In the genomic region with DNA sequence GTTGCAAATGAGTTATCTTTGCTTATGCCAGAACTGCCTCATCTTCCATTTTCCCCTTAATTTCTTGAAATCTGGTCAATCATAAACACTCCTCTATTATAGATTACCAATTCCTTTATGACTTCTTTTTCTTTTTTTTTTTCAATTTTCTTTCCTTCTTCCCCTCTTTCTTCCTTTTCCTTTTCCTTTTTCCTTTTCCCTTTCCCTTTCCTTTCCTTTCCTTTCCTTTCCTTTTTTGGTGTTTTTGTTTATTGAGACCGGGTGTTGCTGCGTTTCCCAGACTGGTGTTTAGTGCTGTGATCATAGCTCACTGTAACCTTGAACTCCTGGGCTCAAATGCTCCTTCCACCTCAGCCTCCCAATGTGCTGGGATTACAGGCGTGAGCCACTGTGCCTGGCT, we compare ENCODE assay signal across 24 cellular contexts.
"Had no signal": no experiment of that assay in that cellular context is flagged by ENCODE, and none has a peak within 500 bp of the region (broad histone marks: within the 10 kb centered on the region; RNA-seq: fewer than 3 reads in every experiment).

No MANE protein-coding gene starts in this region.

- H3K27me3 Mint-ChIP-seq: dendritic cell treated with granulocyte-macrophage colony-stimulating factor and Interleukin-4, amounts not matched to agents 40 ng/mL and 50 ng/mL, for 4 days; effector memory CD8-positive, alpha-beta T cell; naive B cell had no signal

- H3K36me3 ChIP-seq: colonic mucosa, esophagus squamous epithelium, gastrocnemius medialis, heart right ventricle, left lung, lower lobe of right lung had no signal

- H3K4me1 Mint-ChIP-seq: mesothelial cell of epicardium, naive B cell had no signal

- H3K27ac ChIP-seq: colonic mucosa, epithelial cell of prostate, esophagus squamous epithelium, gastrocnemius medialis, heart right ventricle, left lung, lower lobe of right lung had no signal

- H3K9me3 ChIP-seq: colonic mucosa, esophagus squamous epithelium, gastrocnemius medialis, left lung, lower lobe of right lung, mucosa of descending colon had no signal

- H3K36me3 Mint-ChIP-seq: naive B cell had no signal

- H3K9me3 Mint-ChIP-seq: dendritic cell treated with granulocyte-macrophage colony-stimulating factor and Interleukin-4, amounts not matched to agents 40 ng/mL and 50 ng/mL, for 4 days had no signal

- H3K4me3 Mint-ChIP-seq: dendritic cell treated with granulocyte-macrophage colony-stimulating factor and Interleukin-4, amounts not matched to agents 40 ng/mL and 50 ng/mL, for 4 days; effector memory CD8-positive, alpha-beta T cell; endodermal cell; mesothelial cell of epicardium; naive B cell had no signal

- H3K4me1 ChIP-seq: colonic mucosa, esophagus squamous epithelium, heart right ventricle, left lung, lower lobe of right lung had no signal

- DNase-seq: colonic mucosa; cortex of kidney; effector CD8-positive, alpha-beta T cell; effector memory CD8-positive, alpha-beta T cell; endodermal cell; erythroblast; esophagus squamous epithelium; foreskin fibroblast; foreskin melanocyte; gastrocnemius medialis; glutamatergic neuron; head of caudate nucleus; heart right ventricle; hippocampal formation; left cardiac atrium; left lung; left ventricle myocardium superior; lower lobe of right lung; mesenchymal stem cell; mucosa of descending colon; naive B cell had no signal

- H3K27ac Mint-ChIP-seq: dendritic cell treated with granulocyte-macrophage colony-stimulating factor and Interleukin-4, amounts not matched to agents 40 ng/mL and 50 ng/mL, for 4 days; effector memory CD8-positive, alpha-beta T cell; endodermal cell; mesothelial cell of epicardium had no signal

- H3K4me3 ChIP-seq: colonic mucosa, esophagus squamous epithelium, gastrocnemius medialis, heart right ventricle, left lung, lower lobe of right lung, mucosa of descending colon had no signal
